Comparison of ENCODE assay signal across 11 cellular contexts in the genomic region with DNA sequence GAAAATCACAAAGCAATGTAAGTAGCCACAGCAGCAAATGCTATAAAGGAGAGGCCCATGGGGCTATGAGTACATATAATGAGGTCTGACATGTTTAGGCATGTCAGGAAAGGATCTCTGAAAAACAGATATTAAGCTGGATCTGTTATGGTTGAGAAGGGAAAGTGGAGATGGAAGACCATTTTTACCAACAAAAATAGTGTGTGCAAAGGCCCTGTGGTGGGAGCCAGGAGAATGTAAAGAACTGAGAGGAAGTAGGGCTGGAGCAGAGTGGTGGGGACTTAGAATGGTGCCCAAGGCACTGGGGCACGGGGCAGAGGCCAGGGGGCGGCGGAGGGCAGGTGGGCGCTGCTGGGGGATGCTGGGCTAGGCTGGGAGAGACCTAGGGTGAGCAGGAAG. TPM values are rescaled to one million over a fixed set of nuclear protein-coding genes. Genes with fewer than 3 reads are reported as not detected.
DNase-seq lines count a peak whose midpoint lies in the region; ATAC-seq, FAIRE-seq and TF ChIP-seq lines count a peak whose summit lies in the region.
"Had no signal": no experiment of that assay in that cellular context is flagged by ENCODE, and none has a peak within 500 bp of the region (broad histone marks: within the 10 kb centered on the region; RNA-seq: fewer than 3 reads in every experiment).

No MANE protein-coding gene starts in this region.

- no peaks in the 10 kb centered on the region for H3K9me3 Mint-ChIP-seq in activated naive CD8-positive, alpha-beta T cell treated with anti-CD3 and anti-CD28 coated beads for 36 hours

- no peak overlapping the region for H2AFZ ChIP-seq in HepG2 (ENCODE audit: low read length)

- H3K27me3 ChIP-seq in HepG2 (ENCODE audit: control insufficient read depth in 1 of 2, insufficient read depth in 2 of 2, low read length in 2 of 2) (no peaks in the 10 kb centered on the region), right lobe of liver (no peaks in the 10 kb centered on the region), left lung (no peaks in the 10 kb centered on the region), aorta (ENCODE audit: control insufficient read depth in 1 of 2, insufficient read depth in 2 of 2, low read length in 1 of 2) (no peaks in the 10 kb centered on the region), spleen (replicated peaks in 1 of 7) (no peaks in the 10 kb centered on the region)
- H3K27me3 ChIP-seq: BLaER1 had no signal

- in situ Hi-C loops in HepG2 (cut with HindIII; ENCODE audit: extremely low pct_ligation_motif_present, low pct_unique_long_range_greater_than_20kb), result loop anchor here (5.0 kb wide), 1 partner anchor 60 kb away; no protein-coding TSS in a partner anchor

- no TSS peak for BruUV-seq in HepG2 (replicated peaks; lab: Mats Ljungman, UMichigan)

- TF ChIP-seq CTCF in HepG2 (CRISPR knock-in tag; IDR thresholded peaks at IDR 0.05) (no peak), right lobe of liver (IDR thresholded peaks at IDR 0.05) (no peak), left lung (IDR thresholded peaks at IDR 0.05) (no peak), spleen (IDR thresholded peaks at IDR 0.05 in 8 of 11, conservative IDR thresholded peaks at IDR 0.05 in 3 of 11) (no peak)

- ATAC-seq in HepG2 (peak; percentile 3; the same call in 2 of the 3 replicates), right lobe of liver (no peak), left lung (no peak), aorta (ENCODE audit: low FRiP score) (no peak), GM19324 (IDR thresholded peaks at IDR 0.05; ENCODE audit: low FRiP score, unreplicated experiment) (no peak), HG03097 (IDR thresholded peaks at IDR 0.05; ENCODE audit: low FRiP score, unreplicated experiment) (no peak)

- H3K27ac ChIP-seq in HepG2 (ENCODE audit: extremely low read length, insufficient read depth, low read length) (peak overlapping the region; percentile 77), right lobe of liver (peak overlapping the region in 1 of 3 donors; percentile 39), left lung (peak overlapping the region; percentile 26 to 63), aorta (ENCODE audit: low read depth in 1 of 2, low read length in 2 of 2) (peak overlapping the region; percentile 23 to 88), spleen (no peak overlapping the region)
- H3K27ac ChIP-seq: BLaER1 had no signal

- H3K9ac ChIP-seq in HepG2 (ENCODE audit: insufficient read depth, low read depth, low read length), result peak overlapping the region; percentile 60
- H3K9ac ChIP-seq: BLaER1 had no signal

- H3K36me3 ChIP-seq in HepG2 (replicated peaks in 1 of 2; ENCODE audit: control insufficient read depth in 1 of 2, insufficient read depth in 2 of 2, low read length in 2 of 2) (no peaks in the 10 kb centered on the region), right lobe of liver (no peaks in the 10 kb centered on the region), left lung (no peaks in the 10 kb centered on the region), aorta (ENCODE audit: control insufficient read depth in 1 of 2, insufficient read depth in 2 of 2, low read length in 1 of 2) (no peaks in the 10 kb centered on the region), spleen (peaks cover 0 to 4% (median 0%) of the 10 kb centered on the region in 6 donors)
- H3K36me3 ChIP-seq: BLaER1 had no signal

- WGBS in HepG2 (ENCODE audit: low lambda C conversion rate), result 80% methylated on average over 4 of the region's 4 CpGs
- 100% methylated on average over 3 of the region's 4 CpGs for WGBS in right lobe of liver (ENCODE audit: insufficient coverage, low coverage, low lambda C conversion rate, missing lambda C conversion rate)
- WGBS in aorta, 2 donors, result 97 to 98% methylated on average over 4 of the region's 4 CpGs
- 77 to 99% (median 89%) methylated on average over 4 of the region's 4 CpGs for WGBS in spleen, 5 donors

- H3K4me3 ChIP-seq in HepG2 (replicated peaks in 1 of 3; ENCODE audit: insufficient read depth in 1 of 3, low read depth in 2 of 3, low read length in 3 of 3) (peak overlapping the region; percentile 11 to 47 (median 18); a peak in 3 of 6 replicates), right lobe of liver (no peak overlapping the region), left lung (no peak overlapping the region), aorta (ENCODE audit: low read length in 2 of 2) (no peak overlapping the region), spleen (no peak overlapping the region)
- H3K4me3 ChIP-seq: BLaER1 had no signal

- no peak for TF ChIP-seq RAD21 in HepG2 (CRISPR knock-in tag; IDR thresholded peaks at IDR 0.05)

- peaks cover 74% of the 10 kb centered on the region for H3K4me1 Mint-ChIP-seq in activated naive CD8-positive, alpha-beta T cell treated with anti-CD3 and anti-CD28 coated beads for 36 hours

- POLR2A ChIA-PET in HepG2 (lab: Yijun Ruan, JAX), result interaction anchor here (0.8 to 3.7 kb wide), 8 partner anchors 8 to 352 kb away, joined by 3 to 33 read pairs (median 8); no protein-coding TSS in a partner anchor

- intact Hi-C loops in HepG2 (cut with micrococcal nuclease; ENCODE audit: unreplicated experiment) (loop anchor here (1.0 to 2.0 kb wide), 3 partner anchors 16 to 61 kb away; no protein-coding TSS in a partner anchor), right lobe of liver (cut with DNase I) (no loop called here), left lung (cut with DNase I) (no loop called here), aorta (cut with DNase I) (loop anchor here (5.0 to 10.0 kb wide), 2 partner anchors 60 to 142 kb away; a partner anchor contains a TSS), spleen (cut with DNase I; ENCODE audit: low total_unique reads) (no loop called here)

- TF ChIP-seq EP300 in HepG2 (IDR thresholded peaks at IDR 0.05; ENCODE audit: low read depth in 2 of 2, low read length in 2 of 2) (no peak), HepG2 (CRISPR knock-in tag; IDR thresholded peaks at IDR 0.05; ENCODE audit: borderline replicate concordance) (0 out of 2 replicates have a peak, but pooled peaks have one; percentile 7)

- H3K4me2 ChIP-seq in HepG2 (ENCODE audit: low read depth, low read length), result peak overlapping the region; percentile 78
- H3K4me2 ChIP-seq: BLaER1 had no signal

- H3K79me2 ChIP-seq in HepG2 (ENCODE audit: insufficient read depth, low read length), result no peaks in the 10 kb centered on the region

- H3K9me3 ChIP-seq in HepG2 (ENCODE audit: low read length) (no peaks in the 10 kb centered on the region), right lobe of liver (no peaks in the 10 kb centered on the region), left lung (no peaks in the 10 kb centered on the region), aorta (ENCODE audit: control insufficient read depth, low read length) (no peaks in the 10 kb centered on the region), spleen (no peaks in the 10 kb centered on the region)
- H3K9me3 ChIP-seq: BLaER1 had no signal

- no peak for TF ChIP-seq POLR2A in HepG2 (IDR thresholded peaks at IDR 0.05; ENCODE audit: insufficient read depth in 1 of 2, low read depth in 2 of 2, low read length in 2 of 2)
- no peak for TF ChIP-seq POLR2A in right lobe of liver (IDR thresholded peaks at IDR 0.05)
- TF ChIP-seq POLR2A in spleen (IDR thresholded peaks at IDR 0.05), result no peak

- H4K20me1 ChIP-seq in HepG2 (ENCODE audit: insufficient read depth, low read length), result no peaks in the 10 kb centered on the region
- H4K20me1 ChIP-seq: BLaER1 had no signal

- no peaks in the 10 kb centered on the region for H3K27me3 Mint-ChIP-seq in activated naive CD8-positive, alpha-beta T cell treated with anti-CD3 and anti-CD28 coated beads for 36 hours

- peaks cover 6% of the 10 kb centered on the region for H3K36me3 Mint-ChIP-seq in activated naive CD8-positive, alpha-beta T cell treated with anti-CD3 and anti-CD28 coated beads for 36 hours

- peak overlapping the region; percentile 80 for H3K27ac Mint-ChIP-seq in activated naive CD8-positive, alpha-beta T cell treated with anti-CD3 and anti-CD28 coated beads for 36 hours

- DNase-seq in HepG2 (ENCODE audit: low spot score) (no peak), right lobe of liver (no peak), left lung (no peak), aorta (no peak), spleen (no peak)
- no peak for DNase-seq in activated naive CD8-positive, alpha-beta T cell treated with anti-CD3 and anti-CD28 coated beads for 36 hours
- DNase-seq: activated CD8-positive, alpha-beta memory T cell treated with anti-CD3 and anti-CD28 coated beads for 24 hours; NCI-H1092 treated with DMSO at 0.1 percent for 48 hours had no signal

- FAIRE-seq in HepG2 (lab: Jason Lieb, UNC), result no peak

- no peak overlapping the region for H3K4me3 Mint-ChIP-seq in activated naive CD8-positive, alpha-beta T cell treated with anti-CD3 and anti-CD28 coated beads for 36 hours

- H3K4me1 ChIP-seq in HepG2 (ENCODE audit: insufficient read depth, low read length) (peaks cover 80% of the 10 kb centered on the region), right lobe of liver (peaks cover 0 to 19% (median 8%) of the 10 kb centered on the region in 4 donors), left lung (peaks cover 0 to 19% of the 10 kb centered on the region in 2 donors), aorta (ENCODE audit: control insufficient read depth in 1 of 2, insufficient read depth in 2 of 2, low read length in 2 of 2) (no peaks in the 10 kb centered on the region), spleen (peaks cover 6 to 41% (median 20%) of the 10 kb centered on the region in 6 donors)

- CTCF ChIA-PET in HepG2 (lab: Yijun Ruan, JAX; ENCODE audit: low intra/inter-chr PET ratio, low total read pairs), result interaction anchor here (1.0 kb wide), 1 partner anchor 43 kb away, joined by 3 read pairs; no protein-coding TSS in a partner anchor

RNA-seq across cellular contexts. Expression of a gene that starts 5.1 kb away (rescaled TPM):
- total RNA-seq in HepG2 (2016; rRNA removed; fragmentation: Illumina TruSeq; extraction: Trizol) (145 and 187 TPM in 2 replicates), right lobe of liver (10 to 100 TPM; 25.2 to 70.0 (median 39.5) TPM), left lung (100 to 1,000 TPM in 1 of 2 donors, 10 to 100 TPM in 1; 69.8 to 118 TPM), aorta (10 to 100 TPM; 81.3 to 82.9 TPM), spleen (100 to 1,000 TPM in 2 of 7 donors, 10 to 100 TPM in 5; 52.5 to 111 (median 87.9) TPM)
- total RNA-seq in HepG2 (2016; cell fraction: cytosol; rRNA removed; fragmentation: Illumina TruSeq; extraction: Trizol; ENCODE audit: low read depth), result 43.0 and 45.7 TPM in 2 replicates
- total RNA-seq in HepG2 (2016; cell fraction: insoluble cytoplasmic fraction; rRNA removed; fragmentation: Illumina TruSeq; extraction: Trizol), result 137 and 182 TPM in 2 replicates
- total RNA-seq in HepG2 (2016; cell fraction: membrane; rRNA removed; fragmentation: Illumina TruSeq; extraction: Trizol), result 97.9 and 106 TPM in 2 replicates
- 81.6 and 96.2 TPM in 2 replicates for total RNA-seq in HepG2 (2016; cell fraction: nucleus; rRNA removed; fragmentation: Illumina TruSeq; extraction: Trizol)
- polyA plus RNA-seq in HepG2 (2011; rRNA removed) (133 and 168 TPM in 2 replicates), aorta (10 to 100 TPM; 27.0 to 30.8 TPM), spleen (10 to 100 TPM; 23.6 to 35.4 (median 26.5) TPM)
- 117 and 131 TPM in 2 replicates for polyA plus RNA-seq in HepG2 (2011; cell fraction: cytosol; rRNA removed)
- 69.2 and 88.9 TPM in 2 replicates for polyA plus RNA-seq in HepG2 (2011; cell fraction: nucleus; rRNA removed)
- 64.4 and 70.1 TPM in 2 replicates for polyA plus RNA-seq in HepG2 (2012)
- polyA plus RNA-seq in HepG2 (2016; cell fraction: cytosol; fragmentation: Illumina TruSeq; extraction: Trizol; ENCODE audit: low read depth), result 18.9 and 21.0 TPM in 2 replicates
- 159 and 174 TPM in 2 replicates for polyA plus RNA-seq in HepG2 (2016; cell fraction: insoluble cytoplasmic fraction; fragmentation: Illumina TruSeq; extraction: Trizol; ENCODE audit: low read depth)
- polyA plus RNA-seq in HepG2 (2016; cell fraction: membrane; fragmentation: Illumina TruSeq; extraction: Trizol; ENCODE audit: low read depth), result 58.1 and 62.3 TPM in 2 replicates
- 104 and 107 TPM in 2 replicates for polyA plus RNA-seq in HepG2 (2016; cell fraction: nucleus; fragmentation: Illumina TruSeq; extraction: Trizol; ENCODE audit: insufficient read depth, low read depth)
- polyA minus RNA-seq in HepG2 (2011; rRNA and poly(A)+ RNA removed; ENCODE audit: low replicate concordance), result 354 and 508 TPM in 2 replicates
- polyA minus RNA-seq in HepG2 (2011; cell fraction: cytosol; rRNA and poly(A)+ RNA removed), result 133 and 147 TPM in 2 replicates
- 117 TPM in 2 replicates for polyA minus RNA-seq in HepG2 (2011; cell fraction: nucleus; rRNA and poly(A)+ RNA removed)
- total RNA-seq in activated naive CD8-positive, alpha-beta T cell treated with anti-CD3 and anti-CD28 coated beads for 36 hours, result 100 to 1,000 TPM; 151 to 162 TPM

Comparison
In these comparisons a context has a peak if more than half of its experiments do, and no peak if none do; other contexts are left out.
1. H3K4me3 ChIP-seq: peak in HepG2 (3 of 3); none in right lobe of liver (0 of 3), left lung (0 of 2), aorta (0 of 2) and spleen (0 of 8).
2. intact Hi-C loops: an anchor here in HepG2 (1.0 to 2.0 kb wide) and aorta (5.0 to 10.0 kb wide); none called in right lobe of liver, left lung and spleen.
3. H3K27ac ChIP-seq: peak in HepG2 (single experiment), left lung (2 of 2) and aorta (2 of 2); none in spleen (0 of 8).